Comparison of ENCODE assay signal across 11 cellular contexts in genomic region chr6:47310131-47310480, GRCh38. TPM values are rescaled to one million over a fixed set of nuclear protein-coding genes. Genes with fewer than 3 reads are reported as not detected.
DNase-seq lines count a peak whose midpoint lies in the region; ATAC-seq, FAIRE-seq and TF ChIP-seq lines count a peak whose summit lies in the region.
"Had no signal": no experiment of that assay in that cellular context is flagged by ENCODE, and none has a peak within 500 bp of the region (broad histone marks: within the 10 kb centered on the region; RNA-seq: fewer than 3 reads in every experiment).

No MANE protein-coding gene starts in this region.

- peaks cover 7% of the 10 kb centered on the region for H3K23me2 ChIP-seq in H9 (ENCODE audit: insufficient read length, low read depth, low read length, poor library complexity, severe bottlenecking)

- H3K36me3 ChIP-seq in ACC112 (ENCODE audit: insufficient read depth, low read length) (no peaks in the 10 kb centered on the region), keratinocyte (ENCODE audit: control insufficient read depth in 2 of 2, extremely low read depth in 1 of 2, insufficient read depth in 2 of 2, low read length in 2 of 2) (peaks cover 2 to 11% of the 10 kb centered on the region in 2 experiments), upper lobe of right lung (no peaks in the 10 kb centered on the region), ovary (no peaks in the 10 kb centered on the region)
- H3K36me3 ChIP-seq: neutrophil, vagina had no signal

- ATAC-seq in T-helper 17 cell (no peak), upper lobe of right lung (no peak)

- no peak overlapping the region for H4K5ac ChIP-seq in H9 (ENCODE audit: insufficient read length, low read depth, low read length)

- H3K27ac ChIP-seq in ACC112 (ENCODE audit: low read depth, low read length) (no peak overlapping the region), H9 (ENCODE audit: insufficient read length, low read depth, low read length) (no peak overlapping the region), keratinocyte (ENCODE audit: control insufficient read depth, insufficient read depth, low read length) (peak overlapping the region; percentile 76), upper lobe of right lung (no peak overlapping the region), ovary (no peak overlapping the region)
- H3K27ac ChIP-seq: neutrophil had no signal

- no peak overlapping the region for H2BK12ac ChIP-seq in H9 (ENCODE audit: insufficient read length, low read depth, low read length)

- H3K4me3 Mint-ChIP-seq in H9 (peak overlapping the region; percentile 91 to 96), T-helper 17 cell (peak overlapping the region; percentile 81)

- no peak overlapping the region for H4K8ac ChIP-seq in H9 (replicated peaks; ENCODE audit: insufficient read length, low read depth, low read length)

- H3K23ac ChIP-seq in H9 (ENCODE audit: insufficient read length, low read depth, low read length), result no peak overlapping the region

- TF ChIP-seq CTCF in H9 (conservative IDR thresholded peaks at IDR 0.05) (no peak; the same call in 2 of the 3 replicates), keratinocyte (optimal IDR thresholded peaks at IDR 0.05 in 1 of 3, IDR thresholded peaks at IDR 0.05 in 1 of 3, conservative IDR thresholded peaks at IDR 0.05 in 1 of 3; ENCODE audit: extremely low read depth in 1 of 3, insufficient read depth in 2 of 3, low read length in 3 of 3) (no peak), upper lobe of right lung (IDR thresholded peaks at IDR 0.05) (no peak), ovary (IDR thresholded peaks at IDR 0.05) (no peak)

- peaks cover 6 to 17% (median 16%) of the 10 kb centered on the region in 3 experiments for H3K36me3 Mint-ChIP-seq in H9 (ENCODE audit: insufficient read depth in 1 of 3, low read depth in 3 of 3)
- peaks cover 5% of the 10 kb centered on the region for H3K36me3 Mint-ChIP-seq in T-helper 17 cell (ENCODE audit: low read depth)

- H3K9me1 ChIP-seq in keratinocyte (ENCODE audit: control insufficient read depth, extremely low read depth, insufficient read depth, low read length), result peaks cover 3% of the 10 kb centered on the region

- WGBS in H9 (ENCODE audit: extremely low coverage, insufficient read length, low lambda C conversion rate), result no CpG with 5 or more reads among the region's 7 CpGs
- 2 to 5% (median 2%) methylated on average over 7 of the region's 7 CpGs for WGBS in ovary, 3 donors

- H3K4me1 ChIP-seq in ACC112 (ENCODE audit: control insufficient read depth, insufficient read depth, low read length, unreplicated experiment) (peaks cover 22% of the 10 kb centered on the region), H9 (ENCODE audit: insufficient read depth, low read length) (peaks cover 2% of the 10 kb centered on the region; the same call in 1 of the 2 replicates), keratinocyte (ENCODE audit: control insufficient read depth, extremely low read depth, insufficient read depth, low read length) (peaks cover 29% of the 10 kb centered on the region), upper lobe of right lung (peaks cover 5% of the 10 kb centered on the region), ovary (ENCODE audit: insufficient read depth) (peaks cover 2% of the 10 kb centered on the region)

- no peak overlapping the region for H3K14ac ChIP-seq in H9 (ENCODE audit: insufficient read depth, low read length)

- H2AFZ ChIP-seq in ACC112 (ENCODE audit: low read length, unreplicated experiment) (peak overlapping the region; percentile 33), H9 (ENCODE audit: low read length) (peak overlapping the region; percentile 98), keratinocyte (ENCODE audit: control insufficient read depth, low read length) (peak overlapping the region; percentile 70)

- H2BK15ac ChIP-seq in H9 (ENCODE audit: low read depth, low read length), result no peak overlapping the region

- H3K79me2 ChIP-seq in ACC112 (ENCODE audit: control insufficient read depth, insufficient read depth, low read length, unreplicated experiment) (peaks cover 35% of the 10 kb centered on the region), H9 (ENCODE audit: insufficient read depth, low read length) (peaks cover 28% of the 10 kb centered on the region; the same call in 1 of the 2 replicates), keratinocyte (ENCODE audit: control insufficient read depth, insufficient read depth, low read length) (peaks cover 47% of the 10 kb centered on the region)

- dilution Hi-C loops in keratinocyte (cut with MboI; ENCODE audit: extremely low pct_ligation_motif_present, low sequenced_read_pairs), result no loop called here

- H3K4me1 Mint-ChIP-seq in H9 (peaks cover 27 to 28% of the 10 kb centered on the region in 2 experiments), T-helper 17 cell (peaks cover 6% of the 10 kb centered on the region)

- no peak overlapping the region for H2BK120ac ChIP-seq in H9 (ENCODE audit: low read depth, low read length, poor library complexity, severe bottlenecking)

- H3K9me3 ChIP-seq in H9 (ENCODE audit: control insufficient read depth, low read depth, low read length), result no peaks in the 10 kb centered on the region
- H3K9me3 ChIP-seq in T-helper 17 cell (ENCODE audit: control insufficient read depth, low read length, poor library complexity, severe bottlenecking), result no peaks in the 10 kb centered on the region
- no peaks in the 10 kb centered on the region for H3K9me3 ChIP-seq in keratinocyte (ENCODE audit: control insufficient read depth, low read depth, low read length)
- no peaks in the 10 kb centered on the region for H3K9me3 ChIP-seq in upper lobe of right lung
- H3K9me3 ChIP-seq in ovary, result no peaks in the 10 kb centered on the region
- H3K9me3 ChIP-seq: neutrophil, vagina had no signal

- H3K4me3 ChIP-seq in ACC112 (ENCODE audit: low read depth, low read length), result peak overlapping the region; percentile 96; the same call in 1 of the 2 replicates
- H3K4me3 ChIP-seq in keratinocyte (ENCODE audit: control insufficient read depth in 2 of 3, extremely low read depth in 1 of 3, insufficient read depth in 2 of 3, low read depth in 1 of 3, low read length in 3 of 3), result no peak overlapping the region
- no peak overlapping the region for H3K4me3 ChIP-seq in upper lobe of right lung
- no peak overlapping the region for H3K4me3 ChIP-seq in ovary

- H3K4ac ChIP-seq in H9 (ENCODE audit: low read depth, low read length), result no peak overlapping the region

- H3K27ac Mint-ChIP-seq in H9 (peak overlapping the region in 1 of 3 experiments; percentile 82; a peak in 1 of 7 replicates), T-helper 17 cell (no peak overlapping the region)

- H4K91ac ChIP-seq in H9 (ENCODE audit: insufficient read length, low read depth, low read length), result no peak overlapping the region

- H3K56ac ChIP-seq in H9 (ENCODE audit: insufficient read length, low read depth, low read length), result no peak overlapping the region

- H4K20me1 ChIP-seq in H9 (ENCODE audit: control insufficient read depth, insufficient read depth, insufficient read length) (no peaks in the 10 kb centered on the region), keratinocyte (ENCODE audit: control insufficient read depth, extremely low read depth, insufficient read depth, low read length) (peaks cover 6% of the 10 kb centered on the region)

- H2BK20ac ChIP-seq in H9 (ENCODE audit: low read depth, low read length, poor library complexity, severe bottlenecking), result no peak overlapping the region

- H3K27me3 Mint-ChIP-seq in H9 (ENCODE audit: low read depth), result no peaks in the 10 kb centered on the region; the same call in 1 of the 2 replicates
- H3K27me3 Mint-ChIP-seq in T-helper 17 cell, result peaks cover 66% of the 10 kb centered on the region

- no peak overlapping the region for H2AK5ac ChIP-seq in H9 (ENCODE audit: insufficient read length, low read length)

- TF ChIP-seq POLR2A in ovary (IDR thresholded peaks at IDR 0.05), result no peak

- peaks cover 14 to 19% of the 10 kb centered on the region in 2 experiments for H3K9me3 Mint-ChIP-seq in H9

- no peaks in the 10 kb centered on the region for H3K27me3 ChIP-seq in ACC112 (ENCODE audit: insufficient read depth, low read length)
- H3K27me3 ChIP-seq in H9 (ENCODE audit: insufficient read depth, low read length), result no peaks in the 10 kb centered on the region
- no peaks in the 10 kb centered on the region for H3K27me3 ChIP-seq in keratinocyte (ENCODE audit: control insufficient read depth, extremely low read depth, insufficient read depth, low read length)
- no peaks in the 10 kb centered on the region for H3K27me3 ChIP-seq in upper lobe of right lung
- no peaks in the 10 kb centered on the region for H3K27me3 ChIP-seq in ovary
- H3K27me3 ChIP-seq: vagina had no signal

- H3K4me2 ChIP-seq in H9 (ENCODE audit: insufficient read depth, insufficient read length, low read length), result peak overlapping the region; percentile 99
- peak overlapping the region; percentile 99 for H3K4me2 ChIP-seq in keratinocyte (ENCODE audit: control insufficient read depth, extremely low read depth, insufficient read depth, low read depth, low read length)

- intact Hi-C loops in upper lobe of right lung (cut with DNase I) (no loop called here), ovary (cut with DNase I) (loop anchor here in 2 of 4 donors (5.0 to 10.0 kb wide), 2 partner anchors 465 to 833 kb away; no protein-coding TSS in a partner anchor)

- H2BK5ac ChIP-seq in H9 (ENCODE audit: insufficient read length, low read length), result no peak overlapping the region

- TF ChIP-seq EP300 in ovary (IDR thresholded peaks at IDR 0.05), result no peak

- H3T11ph ChIP-seq in H9 (ENCODE audit: low read length), result no peak overlapping the region

- DNase-seq in H9, result no peak
- DNase-seq in T-helper 17 cell, result no peak
- no peak for DNase-seq in keratinocyte (ENCODE audit: low read depth, low spot score)
- no peak for DNase-seq in upper lobe of right lung
- no peak for DNase-seq in ovary
- DNase-seq in SW 1271 (lab: John Stamatoyannopoulos, UW), result no peak
- DNase-seq in HCEC 1CT, result no peak

- H3K9ac ChIP-seq in H9 (ENCODE audit: extremely low read depth, insufficient read length, low read length) (peak overlapping the region; percentile 36), keratinocyte (ENCODE audit: control insufficient read depth, extremely low read depth, insufficient read depth, low read length) (peak overlapping the region; percentile 86)

- H3K18ac ChIP-seq in H9 (ENCODE audit: insufficient read length, low read depth, low read length), result no peak overlapping the region

- FAIRE-seq in keratinocyte (lab: Jason Lieb, UNC), result no peak
- FAIRE-seq: colon had no signal

- no peaks in the 10 kb centered on the region for H3K79me1 ChIP-seq in H9 (ENCODE audit: insufficient read depth, low read depth, low read length, poor library complexity, severe bottlenecking)

RNA-seq across cellular contexts. Expression of gene TNFRSF21, which starts 0.4 kb away (rescaled TPM):
- total RNA-seq in H9 (2021) (39.1 and 40.9 TPM in 2 replicates), T-helper 17 cell (under 1 TPM; 0.10 to 0.47 TPM), upper lobe of right lung (28.9 TPM), ovary (10 to 100 TPM in 6 of 7 donors, 1 to 10 TPM in 1; 4.9 to 15.1 (median 13.5) TPM)
- polyA plus RNA-seq in keratinocyte (41.2 to 94.8 TPM (median 50.2 TPM) in 3 replicates), ovary (10 to 100 TPM in 1 of 2 donors, 1 to 10 TPM in 1; 6.9 to 18.3 TPM)
- polyA plus RNA-seq in keratinocyte (2011; ENCODE audit: low read depth), result 18.4 TPM
- 77.1 and 79.5 TPM in 2 replicates for polyA plus RNA-seq in keratinocyte (2011; cell fraction: cytosol; rRNA removed)
- 86.4 and 102 TPM in 2 replicates for polyA plus RNA-seq in keratinocyte (2011; cell fraction: nucleus; rRNA removed)
- polyA plus RNA-seq in keratinocyte (2012; ENCODE audit: low replicate concordance), result 42.4 and 106 TPM in 2 replicates
- polyA minus RNA-seq in keratinocyte, result 87.0 to 114 TPM (median 113 TPM) in 3 replicates
- 85.6 TPM for polyA minus RNA-seq in keratinocyte (2011; cell fraction: cytosol; rRNA and poly(A)+ RNA removed)
- 57.3 and 102 TPM in 2 replicates for polyA minus RNA-seq in keratinocyte (2011; cell fraction: nucleus; rRNA and poly(A)+ RNA removed)

Comparison
In these comparisons a context has a peak if more than half of its experiments do, and no peak if none do; other contexts are left out.
1. H2AFZ ChIP-seq: peak in every context shown above with its lines; median percentile 98 in H9; 70 in keratinocyte; 33 in ACC112.
2. RNA of gene TNFRSF21, which starts 0.4 kb away (total RNA-seq): 39.1 to 40.9 TPM in H9, 28.9 TPM in upper lobe of right lung (single experiment) and 4.9 to 15.1 TPM in ovary; 0.10 to 0.47 TPM in T-helper 17 cell; every median in the first group is over 4 times any median in the second.